In the genomic region with DNA sequence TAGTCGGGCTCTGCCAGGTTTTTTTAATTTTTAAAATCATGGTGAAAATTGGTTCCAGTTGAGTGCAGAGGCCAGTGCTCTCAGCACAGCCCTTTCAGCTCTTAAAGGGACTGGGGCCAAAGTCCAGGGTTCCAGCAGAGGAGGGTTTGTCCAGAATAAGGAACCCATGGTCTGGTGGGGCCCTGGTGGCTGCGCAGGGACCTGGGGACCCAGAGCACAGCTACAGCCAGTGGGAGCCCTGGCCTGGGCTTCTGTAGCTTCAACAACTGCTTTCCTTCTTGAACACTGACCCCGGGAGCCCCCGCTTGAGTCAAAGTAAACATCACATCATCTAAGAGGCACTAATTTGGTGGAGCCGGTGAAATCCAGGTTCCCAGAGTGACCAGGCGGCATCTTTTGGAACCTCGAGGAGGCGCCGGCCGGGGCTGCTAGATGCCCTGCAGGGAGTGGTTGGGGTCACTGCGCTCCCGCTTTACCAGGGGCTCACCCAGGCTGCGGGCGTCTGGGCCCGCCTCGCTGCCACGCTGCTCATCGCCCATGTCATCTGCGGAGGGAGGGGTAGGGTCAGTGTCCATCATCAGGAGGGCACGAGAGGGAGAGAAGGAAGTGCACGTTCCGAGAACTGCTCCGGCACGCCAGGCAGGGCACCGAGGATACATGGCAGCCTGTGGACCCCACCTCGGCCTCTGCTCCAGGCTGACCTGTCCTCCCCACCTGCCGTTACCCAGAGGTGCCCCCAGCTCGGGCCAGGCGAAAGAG, we compare ENCODE assay signal across 15 cellular contexts.
"Had no signal": no experiment of that assay in that cellular context is flagged by ENCODE, and none has a peak within 500 bp of the region (broad histone marks: within the 10 kb centered on the region; RNA-seq: fewer than 3 reads in every experiment).

No MANE protein-coding gene starts in this region.

- H3K9me3 ChIP-seq: heart right ventricle, thoracic aorta, vagina had no signal

- H3K4me3 ChIP-seq: thoracic aorta, vagina had no signal

- FAIRE-seq: endometrium had no signal

- H3K27me3 Mint-ChIP-seq: activated CD4-positive, alpha-beta memory T cell treated with anti-CD3 and anti-CD28 coated beads, Interleukin-2, amount 10 ng/mL, durations not matched to agents 7 days and 5 days; activated naive CD8-positive, alpha-beta T cell treated with anti-CD3 and anti-CD28 coated beads for 36 hours; progenitor cell of endocrine pancreas; stimulated activated naive CD8-positive, alpha-beta T cell treated with anti-CD3 and anti-CD28 coated beads, Interleukin-15, amount 100 ng/mL, for 72 hours had no signal

- DNase-seq: activated CD4-positive, alpha-beta memory T cell treated with anti-CD3 and anti-CD28 coated beads, Interleukin-2, amount 10 ng/mL, durations not matched to agents 7 days and 5 days; activated gamma-delta T cell; activated naive CD8-positive, alpha-beta T cell treated with anti-CD3 and anti-CD28 coated beads for 36 hours; activated T-cell treated with anti-CD3 and anti-CD28 coated beads, Interleukin-2, amount 50 U/mL, for 48 hours; islet precursor cell; stimulated activated CD4-positive, alpha-beta T cell treated with anti-CD3 and anti-CD28 coated beads, Interleukin-4, amount 100 ng/mL, for 1 hour; stimulated activated CD8-positive, alpha-beta memory T cell treated with anti-CD3 and anti-CD28 coated beads, Interleukin-4, amount 100 ng/mL, for 48 hours; stimulated activated naive CD8-positive, alpha-beta T cell treated with anti-CD3 and anti-CD28 coated beads, Interleukin-15, amount 100 ng/mL, for 72 hours; T1000 had no signal

- H3K27ac Mint-ChIP-seq: activated CD4-positive, alpha-beta memory T cell treated with anti-CD3 and anti-CD28 coated beads, Interleukin-2, amount 10 ng/mL, durations not matched to agents 7 days and 5 days; activated naive CD8-positive, alpha-beta T cell treated with anti-CD3 and anti-CD28 coated beads for 36 hours had no signal

- H3K9me3 Mint-ChIP-seq: activated CD4-positive, alpha-beta memory T cell treated with anti-CD3 and anti-CD28 coated beads, Interleukin-2, amount 10 ng/mL, durations not matched to agents 7 days and 5 days; activated naive CD8-positive, alpha-beta T cell treated with anti-CD3 and anti-CD28 coated beads for 36 hours; mesothelial cell of epicardium had no signal

- H3K27ac ChIP-seq: thoracic aorta, vagina had no signal

- H3K4me1 Mint-ChIP-seq: stimulated activated naive CD8-positive, alpha-beta T cell treated with anti-CD3 and anti-CD28 coated beads, Interleukin-15, amount 100 ng/mL, for 72 hours had no signal

- H3K4me1 ChIP-seq: vagina had no signal

- H3K27me3 ChIP-seq: heart right ventricle, vagina had no signal

- ATAC-seq: stimulated activated naive CD8-positive, alpha-beta T cell treated with anti-CD3 and anti-CD28 coated beads, Interleukin-15, amount 100 ng/mL, for 72 hours had no signal

- H3K4me3 Mint-ChIP-seq: activated CD4-positive, alpha-beta memory T cell treated with anti-CD3 and anti-CD28 coated beads, Interleukin-2, amount 10 ng/mL, durations not matched to agents 7 days and 5 days; activated naive CD8-positive, alpha-beta T cell treated with anti-CD3 and anti-CD28 coated beads for 36 hours; mesothelial cell of epicardium; stimulated activated naive CD8-positive, alpha-beta T cell treated with anti-CD3 and anti-CD28 coated beads, Interleukin-15, amount 100 ng/mL, for 72 hours had no signal
